2 cellular contexts compared by ENCODE assay signal in the genomic region with DNA sequence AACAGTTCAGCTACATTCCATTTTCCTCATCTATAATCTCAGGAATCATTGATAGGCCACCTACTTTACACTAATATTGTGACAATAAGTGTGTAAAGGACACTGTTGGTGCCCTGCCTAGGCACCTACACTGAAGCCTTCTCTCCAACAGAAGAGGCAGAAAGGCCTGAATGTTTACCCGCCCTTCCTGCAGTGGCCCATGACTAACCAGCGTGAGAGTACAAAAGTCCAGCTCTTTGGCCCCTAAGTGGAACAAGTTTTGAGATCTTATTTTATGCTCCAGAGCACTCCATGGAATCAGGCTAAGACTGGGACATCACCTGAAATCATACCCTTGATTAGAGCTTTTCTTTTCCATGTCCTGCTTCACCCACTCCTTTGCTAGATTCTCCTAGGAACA.
TF ChIP-seq lines count a peak whose summit lies in the region.

No MANE protein-coding gene starts in this region.

TF ChIP-seq in IMR-90, 13 proteins besides CTCF, POLR2A, EP300 and RAD21 (continued from another document):
- TF ChIP-seq, protein P1, sequence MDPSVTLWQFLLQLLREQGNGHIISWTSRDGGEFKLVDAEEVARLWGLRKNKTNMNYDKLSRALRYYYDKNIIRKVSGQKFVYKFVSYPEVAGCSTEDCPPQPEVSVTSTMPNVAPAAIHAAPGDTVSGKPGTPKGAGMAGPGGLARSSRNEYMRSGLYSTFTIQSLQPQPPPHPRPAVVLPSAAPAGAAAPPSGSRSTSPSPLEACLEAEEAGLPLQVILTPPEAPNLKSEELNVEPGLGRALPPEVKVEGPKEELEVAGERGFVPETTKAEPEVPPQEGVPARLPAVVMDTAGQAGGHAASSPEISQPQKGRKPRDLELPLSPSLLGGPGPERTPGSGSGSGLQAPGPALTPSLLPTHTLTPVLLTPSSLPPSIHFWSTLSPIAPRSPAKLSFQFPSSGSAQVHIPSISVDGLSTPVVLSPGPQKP (IDR thresholded peaks at IDR 0.05; ENCODE audit: borderline replicate concordance, low read depth, low read length): no peak
- TF ChIP-seq MXI1 (IDR thresholded peaks at IDR 0.05; ENCODE audit: borderline replicate concordance, low read depth, low read length) (no peak), NFE2L2 (IDR thresholded peaks at IDR 0.05; ENCODE audit: low read depth, low read length) (no peak), MAZ (IDR thresholded peaks at IDR 0.05; ENCODE audit: borderline replicate concordance, low read depth, low read length) (no peak), SMC3 (IDR thresholded peaks at IDR 0.05; ENCODE audit: low read depth, low read length) (no peak), MAFK (IDR thresholded peaks at IDR 0.05; ENCODE audit: low read depth, low read length) (no peak), CHD1 (IDR thresholded peaks at IDR 0.05; ENCODE audit: low read depth, low read length) (no peak), FOS (IDR thresholded peaks at IDR 0.05; ENCODE audit: low read depth, low read length) (no peak), RCOR1 (IDR thresholded peaks at IDR 0.05; ENCODE audit: insufficient replicate concordance, low read length) (no peak), BHLHE40 (IDR thresholded peaks at IDR 0.05; ENCODE audit: low read depth, low read length) (no peak), RFX5 (IDR thresholded peaks at IDR 0.05; ENCODE audit: low read depth, low read length) (no peak)
- TF ChIP-seq, protein P2, sequence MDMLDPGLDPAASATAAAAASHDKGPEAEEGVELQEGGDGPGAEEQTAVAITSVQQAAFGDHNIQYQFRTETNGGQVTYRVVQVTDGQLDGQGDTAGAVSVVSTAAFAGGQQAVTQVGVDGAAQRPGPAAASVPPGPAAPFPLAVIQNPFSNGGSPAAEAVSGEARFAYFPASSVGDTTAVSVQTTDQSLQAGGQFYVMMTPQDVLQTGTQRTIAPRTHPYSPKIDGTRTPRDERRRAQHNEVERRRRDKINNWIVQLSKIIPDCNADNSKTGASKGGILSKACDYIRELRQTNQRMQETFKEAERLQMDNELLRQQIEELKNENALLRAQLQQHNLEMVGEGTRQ (IDR thresholded peaks at IDR 0.05; ENCODE audit: low read depth, low read length): no peak

TF ChIP-seq in endothelial cell of umbilical vein, 7 proteins besides CTCF, POLR2A, EP300 and RAD21 (continued from another document):
- TF ChIP-seq MYC (IDR thresholded peaks at IDR 0.05; ENCODE audit: low read depth, low read length) (no peak), EZH2 (IDR thresholded peaks at IDR 0.05; ENCODE audit: borderline replicate concordance, low read depth, low read length, severe bottlenecking) (no peak), POLR2AphosphoS5 (IDR thresholded peaks at IDR 0.05; ENCODE audit: insufficient read depth, low read depth, low read length) (no peak), GATA2 (IDR thresholded peaks at IDR 0.05; ENCODE audit: insufficient read depth, insufficient read length, low read depth, low read length) (no peak)
- TF ChIP-seq, protein P3, sequence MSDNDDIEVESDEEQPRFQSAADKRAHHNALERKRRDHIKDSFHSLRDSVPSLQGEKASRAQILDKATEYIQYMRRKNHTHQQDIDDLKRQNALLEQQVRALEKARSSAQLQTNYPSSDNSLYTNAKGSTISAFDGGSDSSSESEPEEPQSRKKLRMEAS (IDR thresholded peaks at IDR 0.05; ENCODE audit: insufficient read depth, insufficient read length): no peak
